Comparison of ENCODE assay signal across 8 cellular contexts in the genomic region with DNA sequence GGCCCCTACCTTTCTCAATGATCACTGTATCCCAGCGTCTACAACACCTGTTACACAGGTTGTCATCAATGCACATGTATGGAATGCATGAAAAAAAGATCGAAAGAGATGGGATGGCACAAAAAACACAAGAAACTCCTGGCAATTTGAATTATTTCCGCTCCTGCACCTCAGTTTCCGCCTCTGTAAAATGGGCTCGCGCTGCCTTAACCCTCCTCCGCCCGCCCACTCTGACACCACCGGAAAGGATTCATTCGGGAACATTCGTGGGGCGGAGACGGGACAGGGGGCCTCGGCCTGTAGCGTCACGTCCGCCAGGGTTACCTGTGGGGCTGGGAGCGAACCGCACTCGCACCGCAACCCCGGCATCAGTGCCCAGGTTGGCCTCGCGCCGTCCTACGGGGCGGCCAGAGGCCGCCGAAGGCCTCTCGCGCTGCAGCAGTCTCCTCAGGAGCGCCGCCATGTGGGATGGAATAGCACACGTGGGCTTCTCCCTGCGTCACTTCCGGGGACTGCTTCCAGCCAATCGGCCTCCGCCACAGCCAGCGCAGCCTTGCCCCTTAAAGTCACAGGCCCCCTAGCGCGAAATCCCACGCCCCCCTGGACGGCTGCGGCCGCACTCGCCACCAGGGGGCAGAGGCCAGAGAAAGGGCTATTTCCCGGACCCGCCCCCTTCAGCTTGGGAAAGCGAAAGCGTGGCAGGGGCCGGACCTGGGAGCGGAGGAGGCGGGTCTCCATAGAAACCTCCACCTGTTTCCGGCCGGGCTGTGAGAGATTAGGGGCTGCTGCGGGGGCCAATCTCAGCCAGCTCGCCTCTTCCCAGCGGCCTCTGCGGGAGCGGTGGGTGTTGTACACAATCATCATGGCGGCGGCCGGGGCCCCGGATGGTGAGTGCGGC. TPM values are rescaled to one million over a fixed set of nuclear protein-coding genes. Genes with fewer than 3 reads are reported as not detected.
A peak's percentile ranks its signal among the peaks of the same experiment; 100 is the strongest.
DNase-seq lines count a peak whose midpoint lies in the region; ATAC-seq and TF ChIP-seq lines count a peak whose summit lies in the region.

A gene (minus strand): TSS at position 470 of the 898 bp plus-strand sequence. CDS start 7 bp downstream, at position 463.
A gene with protein sequence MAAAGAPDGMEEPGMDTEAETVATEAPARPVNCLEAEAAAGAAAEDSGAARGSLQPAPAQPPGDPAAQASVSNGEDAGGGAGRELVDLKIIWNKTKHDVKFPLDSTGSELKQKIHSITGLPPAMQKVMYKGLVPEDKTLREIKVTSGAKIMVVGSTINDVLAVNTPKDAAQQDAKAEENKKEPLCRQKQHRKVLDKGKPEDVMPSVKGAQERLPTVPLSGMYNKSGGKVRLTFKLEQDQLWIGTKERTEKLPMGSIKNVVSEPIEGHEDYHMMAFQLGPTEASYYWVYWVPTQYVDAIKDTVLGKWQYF (plus strand): TSS at position 847 of the 898 bp plus-strand sequence. CDS start 16 bp downstream, at position 863.

- H3K79me2 ChIP-seq in Loucy (ENCODE audit: insufficient read depth, low read length) = peaks cover 50% of the 10 kb centered on the region

- H3K9me3 ChIP-seq in Loucy (ENCODE audit: insufficient read depth, low read depth, low read length) = no peaks in the 10 kb centered on the region

- H3K9me2 ChIP-seq in Loucy (replicated peaks; ENCODE audit: low read depth, low read length) = no peaks in the 10 kb centered on the region

- peak; percentile 95 for DNase-seq in G401 (ENCODE audit: low spot score)
- DNase-seq in H7 = peak; percentile 98
- peak; percentile 96 for DNase-seq in activated T-helper 9 cell treated with anti-CD3 and anti-CD28 coated beads, Interleukin-2, amount 50 U/mL, for 16 hours (ENCODE audit: low read depth)
- DNase-seq in fibroblast of the aortic adventitia (ENCODE audit: low read depth) = peak; percentile 98
- DNase-seq in nephron progenitor cell = peak; percentile 99
- DNase-seq in stimulated activated naive CD8-positive, alpha-beta T cell treated with anti-CD3 and anti-CD28 coated beads, Interleukin-15, amount 100 ng/mL, for 72 hours = peak; percentile 100

- peaks cover 33% of the 10 kb centered on the region for H3K36me3 Mint-ChIP-seq in nephron progenitor cell (ENCODE audit: low read depth)

- H3K36me3 ChIP-seq in H7 (replicated peaks; ENCODE audit: control insufficient read depth, insufficient read depth, low read length) (peaks cover 22% of the 10 kb centered on the region), Loucy (ENCODE audit: insufficient read depth, low read length) (peaks cover 10% of the 10 kb centered on the region; the same call in 1 of the 2 replicates)

- no peaks in the 10 kb centered on the region for H3K27me3 ChIP-seq in H7 (ENCODE audit: control insufficient read depth, insufficient read depth, low read length)
- no peaks in the 10 kb centered on the region for H3K27me3 ChIP-seq in Loucy (ENCODE audit: insufficient read depth, low read length, poor library complexity, severe bottlenecking)

- H3K4me2 ChIP-seq in Loucy (ENCODE audit: low read depth, low read length, poor library complexity, severe bottlenecking) = peak within 1 kb of the TSS; percentile 98

- H3K4me3 ChIP-seq in H7 (ENCODE audit: insufficient read depth, low read depth, low read length) = peak within 1 kb of the TSS; percentile 88
- peak within 1 kb of the TSS; percentile 94 for H3K4me3 ChIP-seq in Loucy (ENCODE audit: low read length, poor library complexity, severe bottlenecking)
- peak within 1 kb of the TSS; percentile 98 for H3K4me3 ChIP-seq in fibroblast of the aortic adventitia (ENCODE audit: low read depth, low read length)

- H4K20me1 ChIP-seq in Loucy (ENCODE audit: insufficient read depth, low read length, poor library complexity, severe bottlenecking) = peaks cover 26% of the 10 kb centered on the region

- H3K9me3 Mint-ChIP-seq in nephron progenitor cell = peaks cover 3% of the 10 kb centered on the region
- no peaks in the 10 kb centered on the region for H3K9me3 Mint-ChIP-seq in stimulated activated naive CD8-positive, alpha-beta T cell treated with anti-CD3 and anti-CD28 coated beads, Interleukin-15, amount 100 ng/mL, for 72 hours

- H2AFZ ChIP-seq in Loucy (ENCODE audit: low read length) = peak within 1 kb of the TSS; percentile 95

- in situ Hi-C loops in G401 (cut with HindIII; ENCODE audit: low sequenced_read_pairs) = no loop called here

- peaks cover 32% of the 10 kb centered on the region for H3K4me1 Mint-ChIP-seq in nephron progenitor cell
- H3K4me1 Mint-ChIP-seq in stimulated activated naive CD8-positive, alpha-beta T cell treated with anti-CD3 and anti-CD28 coated beads, Interleukin-15, amount 100 ng/mL, for 72 hours = peaks cover 48% of the 10 kb centered on the region

- peak within 1 kb of the TSS; percentile 85 for H3K9ac ChIP-seq in Loucy (ENCODE audit: low read depth, low read length, poor library complexity, severe bottlenecking)

- peak; percentile 77 for TF ChIP-seq POLR2A in Raji (IDR thresholded peaks at IDR 0.05; ENCODE audit: insufficient read depth, low read depth, low read length)

- TF ChIP-seq CTCF in Loucy (conservative IDR thresholded peaks at IDR 0.05; ENCODE audit: low read length) = peak; percentile 83
- peak; percentile 91 for TF ChIP-seq CTCF in fibroblast of the aortic adventitia (IDR thresholded peaks at IDR 0.05; ENCODE audit: insufficient read depth, low read length)
- peak; percentile 84 for TF ChIP-seq CTCF in nephron progenitor cell (IDR thresholded peaks at IDR 0.05)

- peaks cover 45% of the 10 kb centered on the region for H3K4me1 ChIP-seq in Loucy (ENCODE audit: insufficient read depth, low read length, poor library complexity, severe bottlenecking)

- peak within 1 kb of the TSS; percentile 94 for H3K4me3 Mint-ChIP-seq in nephron progenitor cell
- peak within 1 kb of the TSS; percentile 96 to 98 for H3K4me3 Mint-ChIP-seq in stimulated activated naive CD8-positive, alpha-beta T cell treated with anti-CD3 and anti-CD28 coated beads, Interleukin-15, amount 100 ng/mL, for 72 hours

- H3K27me3 Mint-ChIP-seq in nephron progenitor cell (ENCODE audit: low read depth, poor library complexity) = no peaks in the 10 kb centered on the region
- H3K27me3 Mint-ChIP-seq in stimulated activated naive CD8-positive, alpha-beta T cell treated with anti-CD3 and anti-CD28 coated beads, Interleukin-15, amount 100 ng/mL, for 72 hours = no peaks in the 10 kb centered on the region

- ATAC-seq in stimulated activated naive CD8-positive, alpha-beta T cell treated with anti-CD3 and anti-CD28 coated beads, Interleukin-15, amount 100 ng/mL, for 72 hours = peak; percentile 96

- peak within 1 kb of the TSS; percentile 98 for H3K27ac Mint-ChIP-seq in nephron progenitor cell
- peak within 1 kb of the TSS; percentile 92 to 98 for H3K27ac Mint-ChIP-seq in stimulated activated naive CD8-positive, alpha-beta T cell treated with anti-CD3 and anti-CD28 coated beads, Interleukin-15, amount 100 ng/mL, for 72 hours

- no peaks in the 10 kb centered on the region for H3F3A ChIP-seq in Loucy (ENCODE audit: low read depth)

RNA-seq across cellular contexts. Expression of the first gene that starts in this region (rescaled TPM):
- 34.2 and 49.8 TPM in 2 replicates for total RNA-seq in G401 (2014; rRNA removed; shearing (Covaris generic))
- total RNA-seq in H7 (2014; rRNA removed; shearing (Covaris generic)) = 101 and 105 TPM in 2 replicates
- 22.6 and 23.1 TPM in 2 replicates for total RNA-seq in fibroblast of the aortic adventitia (ENCODE audit: low replicate concordance)

RNA-seq across cellular contexts. Expression of the second gene that starts in this region (rescaled TPM):
- total RNA-seq in G401 (2014; rRNA removed; shearing (Covaris generic)) = 97.7 and 101 TPM in 2 replicates
- total RNA-seq in H7 (2014; rRNA removed; shearing (Covaris generic)) = 68.2 and 72.9 TPM in 2 replicates
- 74.6 and 89.1 TPM in 2 replicates for total RNA-seq in fibroblast of the aortic adventitia (ENCODE audit: low replicate concordance)

Comparison
In these comparisons a context has a peak if more than half of its experiments do, and no peak if none do; other contexts are left out.
1. Peak in every context shown above with its lines: DNase-seq, ATAC-seq and H3K4me3 ChIP-seq.